In genomic region chr2:48118895-48119294, GRCh38 we compare ENCODE assay signal across 39 cellular contexts.
"Had no signal": no experiment of that assay in that cellular context is flagged by ENCODE, and none has a peak within 500 bp of the region (broad histone marks: within the 10 kb centered on the region; RNA-seq: fewer than 3 reads in every experiment).

No MANE protein-coding gene starts in this region.

- H3K27me3 Mint-ChIP-seq: activated naive CD4-positive, alpha-beta T cell treated with anti-CD3 and anti-CD28 coated beads, Interleukin-2, amount 10 ng/mL, durations not matched to agents 7 days and 5 days; activated naive CD4-positive, alpha-beta T cell treated with anti-CD3 and anti-CD28 coated beads, Interleukin-2, amount 50 U/mL, for 24 hours; activated naive CD8-positive, alpha-beta T cell; activated naive CD8-positive, alpha-beta T cell treated with anti-CD3 and anti-CD28 coated beads for 36 hours; activated naive CD8-positive, alpha-beta T cell treated with anti-CD3 and anti-CD28 coated beads, Interleukin-2, amount 10 ng/mL, durations not matched to agents 7 days and 5 days; activated naive CD8-positive, alpha-beta T cell treated with anti-CD3 and anti-CD28 coated beads, Interleukin-2, amount 50 U/mL, for 24 hours; activated T-cell treated with anti-CD3 and anti-CD28 coated beads, Interleukin-2, amount 50 U/mL, for 24 hours had no signal

- FAIRE-seq: astrocyte, bronchial epithelial cell had no signal

- H3K27me3 ChIP-seq: adrenal gland, ascending aorta, body of pancreas, brain microvascular endothelial cell, breast epithelium, cardiac muscle cell had no signal

- ATAC-seq: activated naive CD4-positive, alpha-beta T cell treated with anti-CD3 and anti-CD28 coated beads, Interleukin-2, amount 50 U/mL, for 72 hours; activated naive CD8-positive, alpha-beta T cell treated with anti-CD3 and anti-CD28 coated beads, Interleukin-2, amount 50 U/mL, for 24 hours; activated T-cell treated with anti-CD3 and anti-CD28 coated beads, Interleukin-2, amount 50 U/mL, for 4 hours; activated T-cell treated with anti-CD3 and anti-CD28 coated beads, Interleukin-2, amount 50 U/mL, for 72 hours; activated T-helper 17 cell treated with anti-CD3 and anti-CD28 coated beads, Interleukin-2, amount 50 U/mL, for 72 hours; body of pancreas had no signal

- H3K36me3 Mint-ChIP-seq: activated naive CD4-positive, alpha-beta T cell treated with anti-CD3 and anti-CD28 coated beads, Interleukin-2, amount 10 ng/mL, durations not matched to agents 7 days and 5 days; activated naive CD4-positive, alpha-beta T cell treated with anti-CD3 and anti-CD28 coated beads, Interleukin-2, amount 50 U/mL, for 24 hours; activated naive CD8-positive, alpha-beta T cell; activated naive CD8-positive, alpha-beta T cell treated with anti-CD3 and anti-CD28 coated beads for 36 hours; activated naive CD8-positive, alpha-beta T cell treated with anti-CD3 and anti-CD28 coated beads, Interleukin-2, amount 10 ng/mL, durations not matched to agents 7 days and 5 days; brain had no signal

- H3K4me3 ChIP-seq: adrenal gland, ascending aorta, body of pancreas, breast epithelium, cardiac muscle cell had no signal

- H3K27ac ChIP-seq: adrenal gland, ascending aorta, body of pancreas, brain microvascular endothelial cell, breast epithelium, cardiac muscle cell had no signal

- H3K9me3 ChIP-seq: adrenal gland, ascending aorta, body of pancreas, breast epithelium had no signal

- H3K4me3 Mint-ChIP-seq: activated naive CD4-positive, alpha-beta T cell treated with anti-CD3 and anti-CD28 coated beads for 36 hours; activated naive CD4-positive, alpha-beta T cell treated with anti-CD3 and anti-CD28 coated beads, Interleukin-2, amount 10 ng/mL, durations not matched to agents 7 days and 5 days; activated naive CD4-positive, alpha-beta T cell treated with anti-CD3 and anti-CD28 coated beads, Interleukin-2, amount 50 U/mL, for 24 hours; activated naive CD8-positive, alpha-beta T cell; activated naive CD8-positive, alpha-beta T cell treated with anti-CD3 and anti-CD28 coated beads for 36 hours; activated naive CD8-positive, alpha-beta T cell treated with anti-CD3 and anti-CD28 coated beads, Interleukin-2, amount 10 ng/mL, durations not matched to agents 7 days and 5 days; activated naive CD8-positive, alpha-beta T cell treated with anti-CD3 and anti-CD28 coated beads, Interleukin-2, amount 50 U/mL, for 24 hours; activated T-cell treated with anti-CD3 and anti-CD28 coated beads, Interleukin-2, amount 50 U/mL, for 24 hours; activated T-cell treated with anti-CD3 and anti-CD28 coated beads, Interleukin-2, amount 50 U/mL, for 4 hours; activated T-cell treated with anti-CD3 and anti-CD28 coated beads, Interleukin-2, amount 50 U/mL, for 72 hours; activated T-helper 1 cell treated with anti-CD3 and anti-CD28 coated beads, Interleukin-12 subunit alpha, Interleukin-12 subunit beta, Interleukin-2, Interleukin-4 antibody, amounts not matched to agents 30 ng/mL and 10 ng/mL and 1 ng/mL, durations not matched to agents 14 hours and 24 hours and 36 hours; activated T-helper 17 cell treated with anti-CD3 and anti-CD28 coated beads, Interleukin-2, amount 50 U/mL, for 72 hours; brain; central memory CD8-positive, alpha-beta T cell had no signal

- DNase-seq: activated effector memory CD4-positive, alpha-beta T cell treated with anti-CD3 and anti-CD28 coated beads, Interleukin-2, amount 50 U/mL, for 16 hours; activated effector memory CD4-positive, alpha-beta T cell treated with Interleukin-2 at 50 U/mL for 16 hours; activated gamma-delta T cell; activated gamma-delta T cell treated with Interleukin-2 at 50 U/mL for 16 hours; activated naive CD4-positive, alpha-beta T cell; activated naive CD4-positive, alpha-beta T cell treated with anti-CD3 and anti-CD28 coated beads for 36 hours; activated naive CD4-positive, alpha-beta T cell treated with anti-CD3 and anti-CD28 coated beads, Interleukin-2, amount 10 ng/mL, durations not matched to agents 7 days and 5 days; activated naive CD4-positive, alpha-beta T cell treated with anti-CD3 and anti-CD28 coated beads, Interleukin-2, amount 50 U/mL, for 16 hours; activated naive CD4-positive, alpha-beta T cell treated with Interleukin-2 at 50 U/mL for 16 hours; activated naive CD8-positive, alpha-beta T cell treated with anti-CD3 and anti-CD28 coated beads for 36 hours; activated naive CD8-positive, alpha-beta T cell treated with anti-CD3 and anti-CD28 coated beads, Interleukin-2, amount 10 ng/mL, durations not matched to agents 7 days and 5 days; activated naive CD8-positive, alpha-beta T cell treated with anti-CD3 and anti-CD28 coated beads, Interleukin-2, amount 50 U/mL, for 24 hours; activated T-cell treated with anti-CD3 and anti-CD28 coated beads, Interleukin-2, amount 50 U/mL, for 24 hours; activated T-cell treated with anti-CD3 and anti-CD28 coated beads, Interleukin-2, amount 50 U/mL, for 4 hours; activated T-cell treated with anti-CD3 and anti-CD28 coated beads, Interleukin-2, amount 50 U/mL, for 48 hours; activated T-cell treated with anti-CD3 and anti-CD28 coated beads, Interleukin-2, amount 50 U/mL, for 72 hours; adrenal gland; amniotic stem cell; amygdala; anterior cingulate cortex; aorta; body of pancreas; brain microvascular endothelial cell; caudate nucleus; central memory CD4-positive, alpha-beta T cell; cerebellar nuclear complex had no signal

- H3K27ac Mint-ChIP-seq: activated naive CD4-positive, alpha-beta T cell treated with anti-CD3 and anti-CD28 coated beads for 36 hours; activated naive CD4-positive, alpha-beta T cell treated with anti-CD3 and anti-CD28 coated beads, Interleukin-2, amount 10 ng/mL, durations not matched to agents 7 days and 5 days; activated naive CD4-positive, alpha-beta T cell treated with anti-CD3 and anti-CD28 coated beads, Interleukin-2, amount 50 U/mL, for 24 hours; activated naive CD4-positive, alpha-beta T cell treated with anti-CD3 and anti-CD28 coated beads, Interleukin-2, amount 50 U/mL, for 72 hours; activated naive CD8-positive, alpha-beta T cell; activated naive CD8-positive, alpha-beta T cell treated with anti-CD3 and anti-CD28 coated beads for 36 hours; activated naive CD8-positive, alpha-beta T cell treated with anti-CD3 and anti-CD28 coated beads, Interleukin-2, amount 10 ng/mL, durations not matched to agents 7 days and 5 days; activated naive CD8-positive, alpha-beta T cell treated with anti-CD3 and anti-CD28 coated beads, Interleukin-2, amount 50 U/mL, for 24 hours; activated T-cell treated with anti-CD3 and anti-CD28 coated beads, Interleukin-2, amount 50 U/mL, for 24 hours; activated T-cell treated with anti-CD3 and anti-CD28 coated beads, Interleukin-2, amount 50 U/mL, for 72 hours; activated T-helper 1 cell treated with anti-CD3 and anti-CD28 coated beads, Interleukin-12 subunit alpha, Interleukin-12 subunit beta, Interleukin-2, Interleukin-4 antibody, amounts not matched to agents 30 ng/mL and 10 ng/mL and 1 ng/mL, durations not matched to agents 14 hours and 24 hours and 36 hours; activated T-helper 17 cell treated with anti-CD3 and anti-CD28 coated beads, Interleukin-2, amount 50 U/mL, for 72 hours; activated T-helper 2 cell treated with anti-CD3 and anti-CD28 coated beads, Interferon-gamma antibody, Interleukin-2, Interleukin-4, amounts not matched to agents 10 μg/mL and 5 μg/mL and 100 μg/mL, durations not matched to agents 14 hours and 24 hours and 36 hours; brain had no signal

- H3K9me3 Mint-ChIP-seq: activated naive CD4-positive, alpha-beta T cell treated with anti-CD3 and anti-CD28 coated beads for 36 hours; activated naive CD4-positive, alpha-beta T cell treated with anti-CD3 and anti-CD28 coated beads, Interleukin-2, amount 10 ng/mL, durations not matched to agents 7 days and 5 days; activated naive CD4-positive, alpha-beta T cell treated with anti-CD3 and anti-CD28 coated beads, Interleukin-2, amount 50 U/mL, for 24 hours; activated naive CD8-positive, alpha-beta T cell treated with anti-CD3 and anti-CD28 coated beads for 36 hours; activated naive CD8-positive, alpha-beta T cell treated with anti-CD3 and anti-CD28 coated beads, Interleukin-2, amount 10 ng/mL, durations not matched to agents 7 days and 5 days; activated naive CD8-positive, alpha-beta T cell treated with anti-CD3 and anti-CD28 coated beads, Interleukin-2, amount 50 U/mL, for 24 hours; activated T-cell treated with anti-CD3 and anti-CD28 coated beads, Interleukin-2, amount 50 U/mL, for 24 hours; activated T-cell treated with anti-CD3 and anti-CD28 coated beads, Interleukin-2, amount 50 U/mL, for 4 hours; activated T-cell treated with anti-CD3 and anti-CD28 coated beads, Interleukin-2, amount 50 U/mL, for 72 hours; activated T-helper 17 cell treated with anti-CD3 and anti-CD28 coated beads, Interleukin-2, amount 50 U/mL, for 72 hours; brain; central memory CD8-positive, alpha-beta T cell had no signal

- H3K4me1 ChIP-seq: adrenal gland, ascending aorta, body of pancreas, breast epithelium had no signal

- H3K36me3 ChIP-seq: adrenal gland, ascending aorta, brain microvascular endothelial cell, breast epithelium, cardiac muscle cell had no signal
